ENCODE assay signal across 8 cellular contexts in the genomic region with DNA sequence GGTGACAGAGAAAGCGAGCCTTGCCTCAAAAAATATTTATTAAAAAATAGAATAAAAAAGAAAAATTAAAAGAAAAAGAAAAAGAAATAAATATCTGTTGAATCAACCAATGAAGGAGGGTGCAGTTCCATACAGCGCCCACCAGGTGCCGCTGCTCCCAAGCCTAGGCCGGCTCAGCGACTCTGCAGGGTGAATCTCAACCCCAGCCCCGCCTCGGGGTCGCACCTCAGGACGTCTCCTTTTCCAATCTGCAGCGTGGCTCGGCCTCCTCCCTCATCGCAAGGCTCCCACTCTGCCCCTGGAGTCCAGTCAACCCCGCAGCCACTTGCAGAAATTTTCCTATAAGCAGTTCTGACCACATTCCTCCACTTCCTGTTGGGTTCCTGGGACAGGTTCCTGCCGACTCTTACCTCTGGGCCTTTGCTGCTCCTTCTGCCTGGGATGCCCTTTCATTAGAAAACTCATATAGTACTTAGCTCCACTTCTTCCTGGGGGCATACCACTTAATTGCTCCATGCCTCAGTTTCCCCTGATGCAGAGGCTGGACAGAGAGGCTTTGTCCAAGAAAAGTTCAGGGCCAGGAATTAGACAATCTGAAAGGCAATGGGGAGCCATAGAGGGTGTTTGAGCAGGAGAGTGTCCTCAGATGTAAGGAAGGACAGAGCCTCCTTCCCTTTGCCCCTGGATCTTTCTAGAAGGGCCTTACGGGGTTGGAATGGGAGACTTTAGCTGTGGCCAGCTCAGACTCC. TPM values are rescaled to one million over a fixed set of nuclear protein-coding genes. Genes with fewer than 3 reads are reported as not detected.
A peak's percentile ranks its signal among the peaks of the same experiment; 100 is the strongest.
DNase-seq lines count a peak whose midpoint lies in the region; ATAC-seq and TF ChIP-seq lines count a peak whose summit lies in the region.

No MANE protein-coding gene starts in this region.

- H3K4me3 Mint-ChIP-seq in activated CD4-positive, alpha-beta memory T cell treated with anti-CD3 and anti-CD28 coated beads for 36 hours: peak overlapping the region; percentile 25

- DNase-seq in NCI-H1417 (lab: John Stamatoyannopoulos, UW): peak; percentile 19 to 56 (median 32)
- DNase-seq in NCI-H1417 treated with DMSO at 0.1 percent for 48 hours (lab: John Stamatoyannopoulos, UW): no peak
- peak; percentile 34 for DNase-seq in NCI-H2171 treated with DMSO at 0.1 percent for 48 hours (lab: John Stamatoyannopoulos, UW)
- peak; percentile 72 for DNase-seq in activated CD4-positive, alpha-beta memory T cell treated with anti-CD3 and anti-CD28 coated beads for 36 hours
- peak; percentile 86 for DNase-seq in ecto neural progenitor cell (ENCODE audit: low spot score)
- peak; percentile 40 to 62 (median 58) for DNase-seq in mucosa of descending colon
- DNase-seq in stimulated activated CD8-positive, alpha-beta memory T cell treated with anti-CD3 and anti-CD28 coated beads, Interleukin-7, amount 100 ng/mL, for 1 hour (ENCODE audit: low read depth in 2 of 2): peak; percentile 49 to 53

- CTCF ChIA-PET in activated CD4-positive, alpha-beta memory T cell treated with anti-CD3 and anti-CD28 coated beads for 36 hours (lab: Charles Lee): interaction anchor here (0.6 to 5.3 kb wide), 17 partner anchors 9 to 550 kb away, joined by 3 to 173 read pairs (median 4); partner anchors contain the start of gene ACTL9

- H3K36me3 Mint-ChIP-seq in activated CD4-positive, alpha-beta memory T cell treated with anti-CD3 and anti-CD28 coated beads for 36 hours: no peaks in the 10 kb centered on the region

- H3K27ac Mint-ChIP-seq in activated CD4-positive, alpha-beta memory T cell treated with anti-CD3 and anti-CD28 coated beads for 36 hours: no peak overlapping the region

- H3K9me3 Mint-ChIP-seq in activated CD4-positive, alpha-beta memory T cell treated with anti-CD3 and anti-CD28 coated beads for 36 hours: no peaks in the 10 kb centered on the region

- no peaks in the 10 kb centered on the region for H3K9me3 ChIP-seq in mucosa of descending colon

- no peaks in the 10 kb centered on the region for H3K4me1 ChIP-seq in mucosa of descending colon (ENCODE audit: low read depth)

- no peak overlapping the region for H3K4me3 ChIP-seq in mucosa of descending colon

- TF ChIP-seq CTCF in mucosa of descending colon (IDR thresholded peaks at IDR 0.05): peak; percentile 95

- no peaks in the 10 kb centered on the region for H3K36me3 ChIP-seq in mucosa of descending colon (ENCODE audit: low read depth)

- H3K4me1 Mint-ChIP-seq in activated CD4-positive, alpha-beta memory T cell treated with anti-CD3 and anti-CD28 coated beads for 36 hours (ENCODE audit: low read depth): peaks cover 14% of the 10 kb centered on the region

- no peaks in the 10 kb centered on the region for H3K27me3 Mint-ChIP-seq in activated CD4-positive, alpha-beta memory T cell treated with anti-CD3 and anti-CD28 coated beads for 36 hours

- intact Hi-C loops in activated CD4-positive, alpha-beta memory T cell treated with anti-CD3 and anti-CD28 coated beads for 36 hours (cut with micrococcal nuclease): loop anchor here (1.0 to 10.0 kb wide), 2 partner anchors 40 to 430 kb away; partner anchors contain the start of gene OR1M1
- intact Hi-C loops in mucosa of descending colon (cut with DNase I, micrococcal nuclease): loop anchor here in 1 of 2 donors (5.0 kb wide), 1 partner anchor 423 kb away; no protein-coding TSS in a partner anchor

- POLR2A ChIA-PET in activated CD4-positive, alpha-beta memory T cell treated with anti-CD3 and anti-CD28 coated beads for 36 hours (lab: Charles Lee): no interaction called here

- ATAC-seq in mucosa of descending colon (peak; percentile 89), HG03354 (IDR thresholded peaks at IDR 0.05; ENCODE audit: poor library complexity, severe bottlenecking, unreplicated experiment) (no peak)

RNA-seq across cellular contexts. Expression of gene NFILZ, which starts 24.3 kb away (rescaled TPM):
- not detected for total RNA-seq in activated CD4-positive, alpha-beta memory T cell treated with anti-CD3 and anti-CD28 coated beads for 36 hours
- total RNA-seq in mucosa of descending colon: not detected

RNA-seq across cellular contexts. Expression of gene ACTL9, which starts 43.8 kb away (rescaled TPM):
- not detected for total RNA-seq in activated CD4-positive, alpha-beta memory T cell treated with anti-CD3 and anti-CD28 coated beads for 36 hours
- not detected for total RNA-seq in mucosa of descending colon

RNA-seq across cellular contexts. Expression of gene ADAMTS10, which starts 44.2 kb away (rescaled TPM):
- 1 to 10 TPM; 3.4 to 3.9 TPM for total RNA-seq in activated CD4-positive, alpha-beta memory T cell treated with anti-CD3 and anti-CD28 coated beads for 36 hours
- total RNA-seq in mucosa of descending colon: 10 to 100 TPM in 1 of 3 donors, 1 to 10 TPM in 2; 4.6 to 23.5 (median 7.1) TPM
